ENCODE assay signal across 8 cellular contexts in genomic region chr7:55365680-55366460, GRCh38. TPM values are rescaled to one million over a fixed set of nuclear protein-coding genes. Genes with fewer than 3 reads are reported as not detected.
DNase-seq lines count a peak whose midpoint lies in the region; ATAC-seq and TF ChIP-seq lines count a peak whose summit lies in the region.

No MANE protein-coding gene starts in this region.

- 0 to 3% (median 0%) methylated on average over 23 to 99 of the region's 99 CpGs for WGBS in heart left ventricle, 4 donors

- H3K27me3 Mint-ChIP-seq in type B pancreatic cell = no peaks in the 10 kb centered on the region

- H3K27ac ChIP-seq in SU-DHL-6 (ENCODE audit: low read depth, low read length) (peak overlapping the region; percentile 81), heart left ventricle (peak overlapping the region; percentile 95 to 100 (median 100))

- TF ChIP-seq CTCF in GM12875 (IDR thresholded peaks at IDR 0.05; ENCODE audit: borderline replicate concordance, insufficient read depth, low read depth, low read length) (peak; percentile 39), SU-DHL-6 (IDR thresholded peaks at IDR 0.05; ENCODE audit: insufficient read depth, low read length, poor library complexity, severe bottlenecking) (no peak), heart left ventricle (IDR thresholded peaks at IDR 0.05) (peak in 10 of 12 donors; percentile 5 to 52 (median 26)), type B pancreatic cell (conservative IDR thresholded peaks at IDR 0.05) (peak; percentile 57)

- DNase-seq in NCI-H1105 treated with DMSO at 0.1 percent for 48 hours (lab: John Stamatoyannopoulos, UW) (peak; percentile 85), adipocyte (ENCODE audit: low read depth) (peak; percentile 98), heart left ventricle (peak; percentile 96 to 98 (median 97)), pons (ENCODE audit: low spot score) (peak; percentile 92), type B pancreatic cell (ENCODE audit: extremely low spot score, unreplicated experiment) (peak; percentile 95)

- intact Hi-C loops in heart left ventricle (cut with DNase I) = loop anchor here in 5 of 10 donors (5.0 to 10.0 kb wide), 6 partner anchors 81 to 609 kb away; partner anchors contain the start of genes NIPSNAP2 (in 1 of the 5), SEC61G (in 1 of the 5) and VOPP1 (in 1 of the 5)

- TF ChIP-seq POLR2A in heart left ventricle (IDR thresholded peaks at IDR 0.05) = peak in 1 of 2 donors; percentile 65

- peak overlapping the region; percentile 93 for H3K4me3 Mint-ChIP-seq in type B pancreatic cell

- peak; percentile 81 for ATAC-seq in HG02759 (IDR thresholded peaks at IDR 0.05; ENCODE audit: unreplicated experiment)
- ATAC-seq in heart left ventricle = peak; percentile 97 to 99 (median 99)

- H3K36me3 ChIP-seq in SU-DHL-6 (ENCODE audit: low read length) (no peaks in the 10 kb centered on the region), adipocyte (ENCODE audit: control insufficient read depth, insufficient read depth, low read length, severe bottlenecking) (no peaks in the 10 kb centered on the region), heart left ventricle (no peaks in the 10 kb centered on the region)

- peak overlapping the region; percentile 97 for H3K9ac ChIP-seq in SU-DHL-6 (ENCODE audit: low read length)
- peak overlapping the region; percentile 97 for H3K9ac ChIP-seq in adipocyte (ENCODE audit: low read length)

- peak overlapping the region; percentile 99 for H3K27ac Mint-ChIP-seq in type B pancreatic cell

- H4K20me1 ChIP-seq in SU-DHL-6 (ENCODE audit: low read depth, low read length) = no peaks in the 10 kb centered on the region

- H3K9me3 ChIP-seq in SU-DHL-6 (ENCODE audit: insufficient read depth, low read length) (no peaks in the 10 kb centered on the region), adipocyte (ENCODE audit: control insufficient read depth, low read length) (no peaks in the 10 kb centered on the region), heart left ventricle (no peaks in the 10 kb centered on the region)

- peak overlapping the region; percentile 76 for H3K4me3 ChIP-seq in GM12875 (ENCODE audit: low read depth, low read length)
- H3K4me3 ChIP-seq in SU-DHL-6 (ENCODE audit: insufficient read depth, low read length, poor library complexity, severe bottlenecking) = peak overlapping the region; percentile 99
- H3K4me3 ChIP-seq in adipocyte (ENCODE audit: low read length) = peak overlapping the region; percentile 99
- peak overlapping the region; percentile 73 to 100 (median 96) for H3K4me3 ChIP-seq in heart left ventricle

- peak overlapping the region; percentile 81 for H3K4me2 ChIP-seq in SU-DHL-6 (ENCODE audit: low read depth, low read length, poor library complexity, severe bottlenecking)

- no peaks in the 10 kb centered on the region for H3F3A ChIP-seq in SU-DHL-6 (ENCODE audit: insufficient read depth)

- H3K36me3 Mint-ChIP-seq in type B pancreatic cell = peaks cover 5% of the 10 kb centered on the region

- H2AFZ ChIP-seq in SU-DHL-6 (ENCODE audit: low read depth, low read length, severe bottlenecking) = peak overlapping the region; percentile 96

- no peaks in the 10 kb centered on the region; the same call in none of the 2 replicates for H3K79me2 ChIP-seq in SU-DHL-6 (ENCODE audit: insufficient read depth, low read length)

- H3K27me3 ChIP-seq in SU-DHL-6 (ENCODE audit: low read length) = no peaks in the 10 kb centered on the region
- no peaks in the 10 kb centered on the region for H3K27me3 ChIP-seq in adipocyte (replicated peaks; ENCODE audit: control insufficient read depth, insufficient read depth, low read length)
- no peaks in the 10 kb centered on the region for H3K27me3 ChIP-seq in heart left ventricle

- H3K9me2 ChIP-seq in SU-DHL-6 (replicated peaks; ENCODE audit: insufficient read depth, low read length) = no peaks in the 10 kb centered on the region

- H3K4me1 ChIP-seq in adipocyte (ENCODE audit: control insufficient read depth, insufficient read depth, low read length) = peaks cover 16% of the 10 kb centered on the region
- peaks cover 0 to 21% (median 15%) of the 10 kb centered on the region in 12 donors for H3K4me1 ChIP-seq in heart left ventricle

- H3K9me3 Mint-ChIP-seq in type B pancreatic cell = no peaks in the 10 kb centered on the region

- H3K4me1 Mint-ChIP-seq in type B pancreatic cell (ENCODE audit: unreplicated experiment) = peaks cover 27% of the 10 kb centered on the region

RNA-seq across cellular contexts. Expression of gene LANCL2, which starts 0.7 kb away (rescaled TPM):
- 10 to 100 TPM in 2 of 9 donors, 1 to 10 TPM in 7; 4.3 to 10.3 (median 8.5) TPM for total RNA-seq in heart left ventricle
- 1 to 10 TPM; 2.6 to 6.3 TPM for polyA plus RNA-seq in heart left ventricle
- total RNA-seq in type B pancreatic cell (ENCODE audit: low replicate concordance) = 11.6 and 14.2 TPM in 2 replicates

Comparison
In these comparisons a context has a peak if more than half of its experiments do, and no peak if none do; other contexts are left out.
1. Peak in every context shown above with its lines: DNase-seq, ATAC-seq, H3K4me3 ChIP-seq and H3K27ac ChIP-seq.